1 cellular context compared by ENCODE assay signal in genomic region chr12:105935106-105935505, GRCh38.
TF ChIP-seq lines count a peak whose summit lies in the region.

No MANE protein-coding gene starts in this region.

TF ChIP-seq in endothelial cell of umbilical vein, 7 proteins besides CTCF, POLR2A, EP300 and RAD21 (continued from another document):
- TF ChIP-seq POLR2AphosphoS5 (IDR thresholded peaks at IDR 0.05; ENCODE audit: insufficient read depth, low read depth, low read length): no peak
TF ChIP-seq in endothelial cell of umbilical vein: peak in this region for 0.
